34 cellular contexts compared by ENCODE assay signal in the genomic region with DNA sequence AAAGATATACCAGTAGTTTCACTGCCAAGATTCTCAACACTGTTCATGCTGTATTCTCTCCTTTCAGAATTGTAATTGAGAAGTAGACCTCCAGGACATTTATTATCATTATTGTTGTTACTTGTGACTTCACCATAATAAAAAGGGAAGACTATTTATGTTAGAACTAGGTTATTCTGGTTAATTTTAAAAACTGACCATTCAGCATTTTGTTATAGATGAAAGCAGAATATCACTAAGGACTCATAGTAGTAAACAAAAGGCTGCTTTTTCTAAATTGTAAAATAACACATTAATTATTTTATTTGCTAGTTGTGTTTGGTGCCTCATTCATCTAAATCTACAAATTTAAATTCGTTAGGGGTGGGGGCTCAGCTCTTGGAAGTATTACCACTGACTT.
DNase-seq lines count a peak whose midpoint lies in the region; ATAC-seq, FAIRE-seq and TF ChIP-seq lines count a peak whose summit lies in the region.
"Had no signal": no experiment of that assay in that cellular context is flagged by ENCODE, and none has a peak within 500 bp of the region (broad histone marks: within the 10 kb centered on the region; RNA-seq: fewer than 3 reads in every experiment).

No MANE protein-coding gene starts in this region.

- no peaks in the 10 kb centered on the region for H3K36me3 Mint-ChIP-seq in type B pancreatic cell
- H3K36me3 Mint-ChIP-seq: activated naive CD4-positive, alpha-beta T cell treated with anti-CD3 and anti-CD28 coated beads, Interleukin-2, amount 50 U/mL, for 72 hours; natural killer cell treated with Interleukin-12 subunit alpha and Interleukin-12 subunit beta and Interleukin-15 and Interleukin-18, amount 100 ng/mL, for 72 hours had no signal

- BruUV-seq in PC-9 (replicated peaks; lab: Mats Ljungman, UMichigan) = no TSS peak

- CTCF ChIA-PET in H1 (lab: Charles Lee; ENCODE audit: partially characterized antibody) (interaction anchor here (1.2 to 4.1 kb wide), 4 partner anchors 22 to 131 kb away, joined by 3 to 25 read pairs (median 8); no protein-coding TSS in a partner anchor), PC-9 (lab: Charles Lee) (interaction anchor here (0.6 kb wide), 1 partner anchor 736 kb away, joined by 4 read pairs; no protein-coding TSS in a partner anchor)

- H3K18ac ChIP-seq in H1 (ENCODE audit: extremely low read depth, low read length) = no peak overlapping the region

- TF ChIP-seq EP300 in H1 (IDR thresholded peaks at IDR 0.05; ENCODE audit: borderline replicate concordance in 1 of 2, low read depth in 2 of 2, low read length in 2 of 2) = no peak

- H3K27me3 ChIP-seq in H1 (replicated peaks in 1 of 4; ENCODE audit: control insufficient read depth in 3 of 4, extremely low read depth in 1 of 4, insufficient read depth in 3 of 4, low read length in 3 of 4) = no peaks in the 10 kb centered on the region
- H3K27me3 ChIP-seq in keratinocyte (ENCODE audit: control insufficient read depth, extremely low read depth, insufficient read depth, low read length) = no peaks in the 10 kb centered on the region
- H3K27me3 ChIP-seq in PC-9 (ENCODE audit: insufficient read depth, low read depth) = no peaks in the 10 kb centered on the region
- H3K27me3 ChIP-seq: gastroesophageal sphincter, SJSA1, vagina had no signal

- H3K9me3 ChIP-seq in H1 (ENCODE audit: insufficient read depth in 2 of 2, low read depth in 1 of 2, low read length in 1 of 2) (no peaks in the 10 kb centered on the region), keratinocyte (ENCODE audit: control insufficient read depth, low read depth, low read length) (no peaks in the 10 kb centered on the region), PC-9 (ENCODE audit: insufficient read depth, low read depth) (no peaks in the 10 kb centered on the region)
- H3K9me3 ChIP-seq: gastroesophageal sphincter, lower lobe of right lung, mucosa of descending colon, SJSA1, vagina had no signal

- no peak overlapping the region for H2AFZ ChIP-seq in H1 (ENCODE audit: low read length)
- H2AFZ ChIP-seq in keratinocyte (ENCODE audit: control insufficient read depth, low read length) = no peak overlapping the region
- H2AFZ ChIP-seq in PC-9 = no peak overlapping the region

- H3K27ac Mint-ChIP-seq in type B pancreatic cell = peak overlapping the region; percentile 59
- H3K27ac Mint-ChIP-seq: activated CD8-positive, alpha-beta T cell treated with anti-CD3 and anti-CD28 coated beads for 36 hours; activated naive CD4-positive, alpha-beta T cell treated with anti-CD3 and anti-CD28 coated beads, Interleukin-2, amount 50 U/mL, for 72 hours; activated T-helper 2 cell treated with anti-CD3 and anti-CD28 coated beads, Interferon-gamma antibody, Interleukin-2, Interleukin-4, amounts not matched to agents 10 μg/mL and 5 μg/mL and 100 μg/mL, durations not matched to agents 14 hours and 24 hours and 36 hours; CD8-positive, alpha-beta T cell; HFFc6; natural killer cell treated with Interleukin-12 subunit alpha and Interleukin-12 subunit beta and Interleukin-15 and Interleukin-18, amount 100 ng/mL, for 72 hours had no signal

- no peak overlapping the region for H4K5ac ChIP-seq in H1 (ENCODE audit: insufficient read length, low read depth, low read length)

- H4K8ac ChIP-seq in H1 (ENCODE audit: extremely low read depth, insufficient read depth, low read length) = no peak overlapping the region

- TF ChIP-seq CTCF in H1 (IDR thresholded peaks at IDR 0.05; ENCODE audit: control extremely low read depth in 1 of 3, insufficient read depth in 1 of 3, low read depth in 1 of 3, low read length in 3 of 3) (no peak), keratinocyte (optimal IDR thresholded peaks at IDR 0.05 in 1 of 3, IDR thresholded peaks at IDR 0.05 in 1 of 3, conservative IDR thresholded peaks at IDR 0.05 in 1 of 3; ENCODE audit: extremely low read depth in 1 of 3, insufficient read depth in 2 of 3, low read length in 3 of 3) (no peak), type B pancreatic cell (conservative IDR thresholded peaks at IDR 0.05) (no peak), PC-9 (conservative IDR thresholded peaks at IDR 0.05) (no peak)

- no peak overlapping the region for H3K23ac ChIP-seq in H1 (ENCODE audit: insufficient read length)

- H2BK120ac ChIP-seq in H1 (replicated peaks; ENCODE audit: low read depth, low read length) = no peak overlapping the region

- no peaks in the 10 kb centered on the region for H3K9me2 ChIP-seq in PC-9 (ENCODE audit: insufficient read depth)

- H3K9ac ChIP-seq in H1 (replicated peaks in 1 of 4; ENCODE audit: extremely low read depth in 1 of 4, low read depth in 3 of 4, low read length in 3 of 4) (no peak overlapping the region), keratinocyte (ENCODE audit: control insufficient read depth, extremely low read depth, insufficient read depth, low read length) (no peak overlapping the region)

- peak overlapping the region in 2 of 4 experiments; percentile 30 to 36; a peak in 1 of 8 replicates for H3K4me3 ChIP-seq in H1 (ENCODE audit: extremely low read depth in 1 of 4, insufficient read depth in 2 of 4, low read depth in 3 of 4, low read length in 4 of 4)
- no peak overlapping the region for H3K4me3 ChIP-seq in keratinocyte (ENCODE audit: control insufficient read depth in 2 of 3, extremely low read depth in 1 of 3, insufficient read depth in 2 of 3, low read depth in 1 of 3, low read length in 3 of 3)
- no peak overlapping the region for H3K4me3 ChIP-seq in PC-9
- H3K4me3 ChIP-seq: gastroesophageal sphincter, lower lobe of right lung, mucosa of descending colon, SJSA1, vagina had no signal

- no peaks in the 10 kb centered on the region for H3K27me3 Mint-ChIP-seq in type B pancreatic cell
- H3K27me3 Mint-ChIP-seq: activated CD8-positive, alpha-beta T cell treated with anti-CD3 and anti-CD28 coated beads for 36 hours; natural killer cell treated with Interleukin-12 subunit alpha and Interleukin-12 subunit beta and Interleukin-15 and Interleukin-18, amount 100 ng/mL, for 72 hours had no signal

- no peak for TF ChIP-seq POLR2A in H1 (IDR thresholded peaks at IDR 0.05; ENCODE audit: control extremely low read depth in 1 of 2, low read depth in 2 of 2, low read length in 2 of 2)

- FAIRE-seq in H1 (lab: Jason Lieb, UNC) (no peak), keratinocyte (lab: Jason Lieb, UNC) (no peak), HTR-8/SVneo (lab: Jason Lieb, UNC) (no peak)
- FAIRE-seq: GM12892, kidney, TTC549 had no signal

- H3K27ac ChIP-seq in H1 (ENCODE audit: low read depth, low read length) = 0 out of 2 replicates have a peak overlapping the region, but pooled peaks have one; percentile 80
- no peak overlapping the region for H3K27ac ChIP-seq in keratinocyte (ENCODE audit: control insufficient read depth, insufficient read depth, low read length)
- H3K27ac ChIP-seq in PC-9 = no peak overlapping the region
- H3K27ac ChIP-seq: lower lobe of right lung, vagina had no signal

- H3K4me1 Mint-ChIP-seq in type B pancreatic cell (ENCODE audit: unreplicated experiment) = peaks cover 30% of the 10 kb centered on the region

- no peaks in the 10 kb centered on the region for H3K79me1 ChIP-seq in H1 (ENCODE audit: low read depth, low read length)

- H3K14ac ChIP-seq in H1 (ENCODE audit: insufficient read length) = no peak overlapping the region

- peaks cover 9 to 32% (median 23%) of the 10 kb centered on the region in 4 experiments; a peak in 5 of 7 replicates for H3K4me1 ChIP-seq in H1 (replicated peaks in 1 of 4; ENCODE audit: control insufficient read depth in 3 of 4, insufficient read depth in 4 of 4, low read length in 3 of 4)
- H3K4me1 ChIP-seq in keratinocyte (ENCODE audit: control insufficient read depth, extremely low read depth, insufficient read depth, low read length) = peaks cover 22% of the 10 kb centered on the region
- H3K4me1 ChIP-seq in PC-9 (replicated peaks; ENCODE audit: insufficient read depth) = no peaks in the 10 kb centered on the region
- H3K4me1 ChIP-seq: lower lobe of right lung, vagina had no signal

- no peak overlapping the region for H4K91ac ChIP-seq in H1 (replicated peaks; ENCODE audit: insufficient read length, low read length)

- H2BK20ac ChIP-seq in H1 (ENCODE audit: low read length) = no peak overlapping the region

- no peak overlapping the region for H3K56ac ChIP-seq in H1 (replicated peaks; ENCODE audit: insufficient read length, low read depth, low read length)

- H2BK5ac ChIP-seq in H1 (ENCODE audit: low read depth, low read length) = 0 out of 2 replicates have a peak overlapping the region, but pooled peaks have one; percentile 76

- ATAC-seq in Right ventricle myocardium superior (ENCODE audit: poor library complexity) = peak; percentile 45
- ATAC-seq in Right ventricle myocardium inferior = no peak
- ATAC-seq: activated CD4-positive, CD25-positive, alpha-beta regulatory T cell treated with anti-CD3 and anti-CD28 coated beads, Interleukin-2, amount 50 U/mL, for 24 hours; activated CD8-positive, alpha-beta T cell treated with anti-CD3 and anti-CD28 coated beads for 36 hours; activated naive CD4-positive, alpha-beta T cell treated with anti-CD3 and anti-CD28 coated beads, Interleukin-2, amount 50 U/mL, for 72 hours; CD8-positive, alpha-beta T cell; gastroesophageal sphincter; lower lobe of right lung; mucosa of descending colon; natural killer cell treated with Interleukin-12 subunit alpha and Interleukin-12 subunit beta and Interleukin-15 and Interleukin-18, amount 100 ng/mL, for 72 hours; stimulated activated naive CD8-positive, alpha-beta T cell treated with anti-CD3 and anti-CD28 coated beads, Interleukin-15, Interleukin-2, amounts not matched to agents 100 U/mL and 50 U/mL, for 24 hours had no signal

- H3K4me3 Mint-ChIP-seq in type B pancreatic cell = peak overlapping the region; percentile 27
- H3K4me3 Mint-ChIP-seq: activated CD8-positive, alpha-beta T cell treated with anti-CD3 and anti-CD28 coated beads for 36 hours; CD8-positive, alpha-beta T cell; HFFc6; natural killer cell treated with Interleukin-12 subunit alpha and Interleukin-12 subunit beta and Interleukin-15 and Interleukin-18, amount 100 ng/mL, for 72 hours had no signal

- TF ChIP-seq RAD21 in H1 (IDR thresholded peaks at IDR 0.05 in 1 of 2, conservative IDR thresholded peaks at IDR 0.05 in 1 of 2; ENCODE audit: low read depth in 2 of 2, low read length in 2 of 2) = no peak

- H2BK15ac ChIP-seq in H1 (ENCODE audit: low read length) = no peak overlapping the region

- no peak overlapping the region for H2AK5ac ChIP-seq in H1 (ENCODE audit: low read depth, low read length)

- H3K4me2 ChIP-seq in H1 (ENCODE audit: insufficient read depth in 1 of 2, low read depth in 2 of 2, low read length in 2 of 2) = peak overlapping the region; percentile 46 to 75; a peak in 3 of 4 replicates
- peak overlapping the region; percentile 65 for H3K4me2 ChIP-seq in keratinocyte (ENCODE audit: control insufficient read depth, extremely low read depth, insufficient read depth, low read depth, low read length)
- no peak overlapping the region for H3K4me2 ChIP-seq in PC-9

- intact Hi-C loops in Right ventricle myocardium superior (cut with DNase I) (loop anchor here (2.0 kb wide), 1 partner anchor 118 kb away; no protein-coding TSS in a partner anchor), Right ventricle myocardium inferior (cut with DNase I) (loop anchor here (1.0 to 5.0 kb wide), 2 partner anchors 65 to 116 kb away; no protein-coding TSS in a partner anchor), PC-9 (cut with micrococcal nuclease; ENCODE audit: unreplicated experiment) (no loop called here)

- H3K9me3 Mint-ChIP-seq in type B pancreatic cell = no peaks in the 10 kb centered on the region
- H3K9me3 Mint-ChIP-seq: activated CD8-positive, alpha-beta T cell treated with anti-CD3 and anti-CD28 coated beads for 36 hours; activated naive CD4-positive, alpha-beta T cell treated with anti-CD3 and anti-CD28 coated beads, Interleukin-2, amount 50 U/mL, for 72 hours; activated T-helper 2 cell treated with anti-CD3 and anti-CD28 coated beads, Interferon-gamma antibody, Interleukin-2, Interleukin-4, amounts not matched to agents 10 μg/mL and 5 μg/mL and 100 μg/mL, durations not matched to agents 14 hours and 24 hours and 36 hours; CD8-positive, alpha-beta T cell; HFFc6; natural killer cell treated with Interleukin-12 subunit alpha and Interleukin-12 subunit beta and Interleukin-15 and Interleukin-18, amount 100 ng/mL, for 72 hours had no signal

- H3F3A ChIP-seq in PC-9 (ENCODE audit: insufficient read depth, low read depth) = peaks cover 7% of the 10 kb centered on the region; the same call in 1 of the 2 replicates

- 21% methylated on average over 1 of the region's 1 CpG; no CpG with 5 or more reads in 1 of the 2 experiments for WGBS in H1 (ENCODE audit: extremely low coverage in 1 of 2, insufficient coverage in 1 of 2, insufficient read length in 1 of 2, insufficient replicate concordance in 2 of 2, low coverage in 1 of 2, low lambda C conversion rate in 2 of 2, missing lambda C conversion rate in 1 of 2), 2 experiments

- no peaks in the 10 kb centered on the region; a peak in 1 of 8 replicates for H3K36me3 ChIP-seq in H1 (ENCODE audit: control insufficient read depth in 2 of 4, insufficient read depth in 4 of 4, low read length in 3 of 4)
- no peaks in the 10 kb centered on the region for H3K36me3 ChIP-seq in keratinocyte (ENCODE audit: control insufficient read depth in 2 of 2, extremely low read depth in 1 of 2, insufficient read depth in 2 of 2, low read length in 2 of 2)
- H3K36me3 ChIP-seq in PC-9 (ENCODE audit: low read depth) = no peaks in the 10 kb centered on the region; the same call in 1 of the 2 replicates
- H3K36me3 ChIP-seq: gastroesophageal sphincter, lower lobe of right lung, SJSA1, vagina had no signal

- H2BK12ac ChIP-seq in H1 (ENCODE audit: low read depth, low read length) = no peak overlapping the region

- H3K79me2 ChIP-seq in H1 (ENCODE audit: control insufficient read depth in 1 of 2, insufficient read depth in 2 of 2, low read length in 2 of 2) = no peaks in the 10 kb centered on the region
- no peaks in the 10 kb centered on the region for H3K79me2 ChIP-seq in keratinocyte (ENCODE audit: control insufficient read depth, insufficient read depth, low read length)
- H3K79me2 ChIP-seq in PC-9 (ENCODE audit: low read depth) = no peaks in the 10 kb centered on the region

- no peaks in the 10 kb centered on the region for H3K23me2 ChIP-seq in H1 (ENCODE audit: low read depth, low read length)

- no peaks in the 10 kb centered on the region for H3K9me1 ChIP-seq in keratinocyte (ENCODE audit: control insufficient read depth, extremely low read depth, insufficient read depth, low read length)

- dilution Hi-C loops in keratinocyte (cut with MboI; ENCODE audit: extremely low pct_ligation_motif_present, low sequenced_read_pairs) = no loop called here

- DNase-seq in Right ventricle myocardium superior = no peak
- DNase-seq in Right ventricle myocardium inferior (ENCODE audit: missing footprints) = no peak
- DNase-seq in H1 (ENCODE audit: low read depth in 1 of 2, low spot score in 2 of 2) = no peak
- no peak for DNase-seq in keratinocyte (ENCODE audit: low read depth, low spot score)
- DNase-seq in type B pancreatic cell (ENCODE audit: extremely low spot score, unreplicated experiment) = no peak
- no peak for DNase-seq in AML-193 (lab: John Stamatoyannopoulos, UW)
- DNase-seq in HTR-8/SVneo (ENCODE audit: insufficient read length, low spot score) = no peak
- no peak for DNase-seq in PC-9
- DNase-seq: activated CD8-positive, alpha-beta T cell treated with anti-CD3 and anti-CD28 coated beads for 36 hours; anterior cingulate cortex; CD8-positive, alpha-beta T cell; central memory CD4-positive, alpha-beta T cell; DMS153; HFFc6; kidney; lower lobe of right lung; mucosa of descending colon; NCI-H1048; NCI-H187; NCI-H2171 treated with DMSO at 0.1 percent for 48 hours; NCI-H526; posterior cingulate gyrus; stimulated activated CD4-positive, alpha-beta T cell treated with anti-CD3 and anti-CD28 coated beads, Interleukin-15, amount 100 ng/mL, for 24 hours; stimulated activated naive CD8-positive, alpha-beta T cell treated with anti-CD3 and anti-CD28 coated beads, Interleukin-15, Interleukin-2, amounts not matched to agents 100 U/mL and 50 U/mL, for 24 hours; T-helper 1 cell had no signal

- H4K20me1 ChIP-seq in H1 (replicated peaks in 1 of 2; ENCODE audit: control insufficient read depth in 1 of 2, insufficient read depth in 2 of 2, low read length in 2 of 2) (no peaks in the 10 kb centered on the region), keratinocyte (ENCODE audit: control insufficient read depth, extremely low read depth, insufficient read depth, low read length) (peaks cover 2% of the 10 kb centered on the region), PC-9 (ENCODE audit: insufficient read depth) (peaks cover 10% of the 10 kb centered on the region)

- H3K4ac ChIP-seq in H1 (replicated peaks; ENCODE audit: insufficient read length, low read depth, low read length) = no peak overlapping the region

- POLR2A ChIA-PET in H1 (lab: Charles Lee; ENCODE audit: partially characterized antibody) = interaction anchor here (1.3 to 1.8 kb wide), 5 partner anchors 9 to 69 kb away, joined by 4 to 13 read pairs (median 5); no protein-coding TSS in a partner anchor
- POLR2A ChIA-PET in PC-9 (lab: Charles Lee; ENCODE audit: unreplicated experiment) = no interaction called here
